ENCODE assay signal across 1 cellular context in the genomic region with DNA sequence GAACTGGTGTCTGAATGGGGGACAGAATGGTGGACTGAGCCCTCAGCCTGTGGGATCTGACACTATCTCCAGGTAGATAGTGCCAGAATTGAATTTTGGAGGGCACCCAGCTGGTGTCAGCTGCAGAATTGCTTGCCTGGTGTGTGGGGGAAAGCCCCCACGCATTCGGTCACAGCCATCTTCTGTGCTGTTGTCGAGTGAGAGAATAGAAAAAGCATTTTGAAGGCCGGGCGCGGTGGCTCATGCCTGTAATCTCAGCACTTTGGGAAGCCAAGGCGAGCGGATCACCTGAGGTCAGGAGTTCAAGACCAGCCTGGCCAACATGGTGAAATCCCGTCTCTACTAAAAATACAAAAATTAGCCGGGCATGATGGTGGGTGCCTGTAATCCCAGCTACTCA.
TF ChIP-seq lines count a peak whose summit lies in the region.

No MANE protein-coding gene starts in this region.

TF ChIP-seq in GM12878, 131 proteins besides CTCF, POLR2A, EP300 and RAD21:
- TF ChIP-seq, protein P1, sequence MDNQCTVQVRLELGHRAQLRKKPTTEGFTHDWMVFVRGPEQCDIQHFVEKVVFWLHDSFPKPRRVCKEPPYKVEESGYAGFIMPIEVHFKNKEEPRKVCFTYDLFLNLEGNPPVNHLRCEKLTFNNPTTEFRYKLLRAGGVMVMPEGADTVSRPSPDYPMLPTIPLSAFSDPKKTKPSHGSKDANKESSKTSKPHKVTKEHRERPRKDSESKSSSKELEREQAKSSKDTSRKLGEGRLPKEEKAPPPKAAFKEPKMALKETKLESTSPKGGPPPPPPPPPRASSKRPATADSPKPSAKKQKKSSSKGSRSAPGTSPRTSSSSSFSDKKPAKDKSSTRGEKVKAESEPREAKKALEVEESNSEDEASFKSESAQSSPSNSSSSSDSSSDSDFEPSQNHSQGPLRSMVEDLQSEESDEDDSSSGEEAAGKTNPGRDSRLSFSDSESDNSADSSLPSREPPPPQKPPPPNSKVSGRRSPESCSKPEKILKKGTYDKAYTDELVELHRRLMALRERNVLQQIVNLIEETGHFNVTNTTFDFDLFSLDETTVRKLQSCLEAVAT (IDR thresholded peaks at IDR 0.05): peak; percentile 51; the same call in 1 of the 2 replicates
